23 cellular contexts compared by ENCODE assay signal in the genomic region with DNA sequence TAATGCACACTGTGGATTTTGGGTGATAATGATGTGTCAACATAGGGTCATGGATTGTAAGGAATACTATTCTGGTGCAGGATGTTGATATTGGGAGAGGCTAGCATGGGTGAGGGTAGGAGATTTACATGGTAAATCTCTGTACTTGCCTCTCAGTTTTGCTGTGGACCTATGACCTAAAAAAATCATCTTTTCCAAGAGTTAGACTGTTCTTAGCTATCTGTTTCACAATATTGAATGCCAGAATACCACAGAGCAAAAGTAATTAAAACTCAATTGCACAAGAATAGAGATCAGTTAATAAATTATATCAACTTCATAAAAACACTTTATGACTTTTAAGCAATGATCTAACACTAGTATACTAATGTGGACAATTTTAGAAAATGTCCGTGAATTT.
"Had no signal": no experiment of that assay in that cellular context is flagged by ENCODE, and none has a peak within 500 bp of the region (broad histone marks: within the 10 kb centered on the region; RNA-seq: fewer than 3 reads in every experiment).

No MANE protein-coding gene starts in this region.

- H3K4me1 Mint-ChIP-seq: endodermal cell; immature natural killer cell; naive thymus-derived CD4-positive, alpha-beta T cell; nephron; neural progenitor cell; stimulated activated memory B cell treated with anti-CD40 and anti-IgM and Interleukin-4, amounts not matched to agents 10 μg/mL and 1 μg/mL and 100 μg/mL, for 72 hours; stimulated activated naive CD8-positive, alpha-beta T cell treated with anti-CD3 and anti-CD28 coated beads, Interleukin-15, amount 100 ng/mL, for 72 hours had no signal

- H3K9ac ChIP-seq: neural progenitor cell had no signal

- H3K27ac Mint-ChIP-seq: endodermal cell; immature natural killer cell; naive thymus-derived CD4-positive, alpha-beta T cell; nephron; neural progenitor cell; stimulated activated memory B cell treated with anti-CD40 and anti-IgM and Interleukin-4, amounts not matched to agents 10 μg/mL and 1 μg/mL and 100 μg/mL, for 72 hours; stimulated activated naive CD8-positive, alpha-beta T cell treated with anti-CD3 and anti-CD28 coated beads, Interleukin-15, amount 100 ng/mL, for 72 hours had no signal

- H3K4me3 ChIP-seq: dorsolateral prefrontal cortex, neural progenitor cell, prostate gland, skin epidermis, spleen, suprapubic skin, transverse colon, upper lobe of right lung, vagina had no signal

- H3K9me3 Mint-ChIP-seq: endodermal cell, nephron, neural progenitor cell had no signal

- H3K36me3 ChIP-seq: neural progenitor cell, prostate gland, spleen, suprapubic skin, transverse colon, upper lobe of right lung, vagina had no signal

- DNase-seq: dorsolateral prefrontal cortex; effector CD8-positive, alpha-beta T cell; endodermal cell; hypothalamus; immature natural killer cell; mesendoderm; midbrain; naive thymus-derived CD4-positive, alpha-beta T cell; spleen; stimulated activated CD4-positive, alpha-beta T cell treated with anti-CD3 and anti-CD28 coated beads, Interleukin-4, amount 100 ng/mL, for 4 hours; stimulated activated naive CD8-positive, alpha-beta T cell treated with anti-CD3 and anti-CD28 coated beads, Interleukin-15, amount 100 ng/mL, for 72 hours; transverse colon; upper lobe of right lung had no signal

- H3K4me2 ChIP-seq: neural progenitor cell had no signal

- H2AFZ ChIP-seq: neural progenitor cell had no signal

- H3K27me3 ChIP-seq: dorsolateral prefrontal cortex, neural progenitor cell, spleen, suprapubic skin, transverse colon, upper lobe of right lung, vagina had no signal

- H3K4me3 Mint-ChIP-seq: endodermal cell; immature natural killer cell; naive thymus-derived CD4-positive, alpha-beta T cell; nephron; neural progenitor cell; stimulated activated memory B cell treated with anti-CD40 and anti-IgM and Interleukin-4, amounts not matched to agents 10 μg/mL and 1 μg/mL and 100 μg/mL, for 72 hours; stimulated activated naive CD8-positive, alpha-beta T cell treated with anti-CD3 and anti-CD28 coated beads, Interleukin-15, amount 100 ng/mL, for 72 hours had no signal

- H3K4me1 ChIP-seq: neural progenitor cell, prostate gland, spleen, suprapubic skin, transverse colon, upper lobe of right lung, vagina had no signal

- H3K36me3 Mint-ChIP-seq: naive thymus-derived CD4-positive, alpha-beta T cell; neural progenitor cell; stimulated activated memory B cell treated with anti-CD40 and anti-IgM and Interleukin-4, amounts not matched to agents 10 μg/mL and 1 μg/mL and 100 μg/mL, for 72 hours had no signal

- H3K27me3 Mint-ChIP-seq: naive thymus-derived CD4-positive, alpha-beta T cell; stimulated activated memory B cell treated with anti-CD40 and anti-IgM and Interleukin-4, amounts not matched to agents 10 μg/mL and 1 μg/mL and 100 μg/mL, for 72 hours; stimulated activated naive CD8-positive, alpha-beta T cell treated with anti-CD3 and anti-CD28 coated beads, Interleukin-15, amount 100 ng/mL, for 72 hours had no signal

- ATAC-seq: esophagus mucosa; naive thymus-derived CD4-positive, alpha-beta T cell; right cardiac atrium; stimulated activated memory B cell treated with anti-CD40 and anti-IgM and Interleukin-4, amounts not matched to agents 10 μg/mL and 1 μg/mL and 100 μg/mL, for 72 hours; stimulated activated naive CD8-positive, alpha-beta T cell treated with anti-CD3 and anti-CD28 coated beads, Interleukin-15, amount 100 ng/mL, for 72 hours; upper lobe of right lung had no signal

- H3K9me3 ChIP-seq: prostate gland, suprapubic skin, transverse colon, upper lobe of right lung, vagina had no signal

- H3K27ac ChIP-seq: dorsolateral prefrontal cortex, epithelial cell of prostate, neural progenitor cell, prostate gland, skin epidermis, spleen, suprapubic skin, transverse colon, upper lobe of right lung, vagina had no signal
